Comparison of ENCODE assay signal across 14 cellular contexts in genomic region chr10:97090035-97090434, GRCh38.
DNase-seq lines count a peak whose midpoint lies in the region; ATAC-seq and TF ChIP-seq lines count a peak whose summit lies in the region.
"Had no signal": no experiment of that assay in that cellular context is flagged by ENCODE, and none has a peak within 500 bp of the region (broad histone marks: within the 10 kb centered on the region; RNA-seq: fewer than 3 reads in every experiment).

No MANE protein-coding gene starts in this region.

- peak overlapping the region; percentile 82 for H3K27ac ChIP-seq in WERI-Rb-1
- no peak overlapping the region for H3K27ac ChIP-seq in endodermal cell (ENCODE audit: low read depth, low read length)
- H3K27ac ChIP-seq in thyroid gland: no peak overlapping the region
- H3K27ac ChIP-seq: HL-60 had no signal

- no peaks in the 10 kb centered on the region for H3K27me3 Mint-ChIP-seq in endodermal cell (ENCODE audit: insufficient read depth)
- peaks cover 59 to 73% of the 10 kb centered on the region in 2 donors for H3K27me3 Mint-ChIP-seq in stimulated activated naive B cell treated with anti-CD40 and anti-IgM and Interleukin-4, amounts not matched to agents 10 μg/mL and 1 μg/mL and 100 μg/mL, for 72 hours

- H3K9me3 ChIP-seq in WERI-Rb-1 (ENCODE audit: severe bottlenecking) (no peaks in the 10 kb centered on the region), endodermal cell (ENCODE audit: control insufficient read depth, low read length) (no peaks in the 10 kb centered on the region), thyroid gland (no peaks in the 10 kb centered on the region)
- H3K9me3 ChIP-seq: Caco-2 had no signal

- intact Hi-C loops in thyroid gland (cut with DNase I): no loop called here

- H3K27me3 ChIP-seq in H7 (ENCODE audit: control insufficient read depth, insufficient read depth, low read length) (no peaks in the 10 kb centered on the region), WERI-Rb-1 (ENCODE audit: insufficient read depth, low read depth, severe bottlenecking) (no peaks in the 10 kb centered on the region), endodermal cell (ENCODE audit: control insufficient read depth, insufficient read depth, low read length, poor library complexity, severe bottlenecking) (no peaks in the 10 kb centered on the region), thyroid gland (no peaks in the 10 kb centered on the region)

- 65 to 71% methylated on average over 10 of the region's 10 CpGs for WGBS in endodermal cell (ENCODE audit: insufficient coverage in 1 of 2, insufficient read length in 1 of 2), 2 experiments
- 66 to 67% methylated on average over 10 of the region's 10 CpGs for WGBS in thyroid gland, 2 donors

- peaks cover 29% of the 10 kb centered on the region for H3K4me1 Mint-ChIP-seq in endodermal cell
- H3K4me1 Mint-ChIP-seq in stimulated activated naive B cell treated with anti-CD40 and anti-IgM and Interleukin-4, amounts not matched to agents 10 μg/mL and 1 μg/mL and 100 μg/mL, for 72 hours: peaks cover 3 to 5% of the 10 kb centered on the region in 2 donors

- no peak for TF ChIP-seq CTCF in WERI-Rb-1 (IDR thresholded peaks at IDR 0.05; ENCODE audit: low read depth, low read length)
- TF ChIP-seq CTCF in endodermal cell (conservative IDR thresholded peaks at IDR 0.05): no peak
- TF ChIP-seq CTCF in thyroid gland (IDR thresholded peaks at IDR 0.05): no peak

- H3K4me3 Mint-ChIP-seq in endodermal cell: no peak overlapping the region
- H3K4me3 Mint-ChIP-seq in stimulated activated naive B cell treated with anti-CD40 and anti-IgM and Interleukin-4, amounts not matched to agents 10 μg/mL and 1 μg/mL and 100 μg/mL, for 72 hours: no peak overlapping the region
- H3K4me3 Mint-ChIP-seq: CD14-positive monocyte; CD8-positive, alpha-beta T cell; H9 had no signal

- TF ChIP-seq POLR2A in thyroid gland (IDR thresholded peaks at IDR 0.05): no peak

- peak overlapping the region; percentile 80 for H3K27ac Mint-ChIP-seq in endodermal cell
- peak overlapping the region; percentile 14 for H3K27ac Mint-ChIP-seq in stimulated activated naive B cell treated with anti-CD40 and anti-IgM and Interleukin-4, amounts not matched to agents 10 μg/mL and 1 μg/mL and 100 μg/mL, for 72 hours
- H3K27ac Mint-ChIP-seq: CD8-positive, alpha-beta T cell had no signal

- no peak overlapping the region for H3K9ac ChIP-seq in endodermal cell (ENCODE audit: extremely low read depth, low read length, poor library complexity, severe bottlenecking)

- H3K4me3 ChIP-seq in H7 (ENCODE audit: insufficient read depth, low read depth, low read length): no peak overlapping the region
- no peak overlapping the region for H3K4me3 ChIP-seq in WERI-Rb-1 (ENCODE audit: low read depth, low read length)
- no peak overlapping the region for H3K4me3 ChIP-seq in endodermal cell (ENCODE audit: low read length)
- H3K4me3 ChIP-seq in thyroid gland (replicated peaks in 1 of 3): no peak overlapping the region

- H3K36me3 ChIP-seq in H7 (replicated peaks; ENCODE audit: control insufficient read depth, insufficient read depth, low read length) (no peaks in the 10 kb centered on the region), WERI-Rb-1 (no peaks in the 10 kb centered on the region), endodermal cell (ENCODE audit: control insufficient read depth, insufficient read depth, low read length) (no peaks in the 10 kb centered on the region), thyroid gland (no peaks in the 10 kb centered on the region)

- no peaks in the 10 kb centered on the region for H3K9me3 Mint-ChIP-seq in endodermal cell
- no peaks in the 10 kb centered on the region for H3K9me3 Mint-ChIP-seq in stimulated activated naive B cell treated with anti-CD40 and anti-IgM and Interleukin-4, amounts not matched to agents 10 μg/mL and 1 μg/mL and 100 μg/mL, for 72 hours
- H3K9me3 Mint-ChIP-seq: CD8-positive, alpha-beta T cell; H9 had no signal

- DNase-seq in H7 (peak; percentile 67), WERI-Rb-1 (peak; percentile 33), endodermal cell (peak; percentile 78), SW480 (ENCODE audit: low spot score) (no peak), thyroid gland (no peak), COLO668 (lab: John Stamatoyannopoulos, UW; ENCODE audit: unreplicated experiment) (no peak)
- DNase-seq in stimulated activated naive B cell treated with anti-CD40 and anti-IgM and Interleukin-4, amounts not matched to agents 10 μg/mL and 1 μg/mL and 100 μg/mL, for 72 hours: no peak
- DNase-seq: Caco-2; CD8-positive, alpha-beta T cell; DND-41; GDM1; H9 had no signal

- peaks cover 5% of the 10 kb centered on the region for H3K4me1 ChIP-seq in endodermal cell (ENCODE audit: control insufficient read depth, insufficient read depth, low read length)
- no peaks in the 10 kb centered on the region for H3K4me1 ChIP-seq in thyroid gland
- H3K4me1 ChIP-seq: Caco-2 had no signal

- H3K36me3 Mint-ChIP-seq in endodermal cell (ENCODE audit: low read depth): no peaks in the 10 kb centered on the region
- no peaks in the 10 kb centered on the region for H3K36me3 Mint-ChIP-seq in stimulated activated naive B cell treated with anti-CD40 and anti-IgM and Interleukin-4, amounts not matched to agents 10 μg/mL and 1 μg/mL and 100 μg/mL, for 72 hours
- H3K36me3 Mint-ChIP-seq: CD14-positive monocyte; CD8-positive, alpha-beta T cell had no signal

- ATAC-seq in stimulated activated naive B cell treated with anti-CD40 and anti-IgM and Interleukin-4, amounts not matched to agents 10 μg/mL and 1 μg/mL and 100 μg/mL, for 72 hours (replicated peaks): no peak
- ATAC-seq: CD8-positive, alpha-beta T cell had no signal

Comparison
In these comparisons a context has a peak if more than half of its experiments do, and no peak if none do; other contexts are left out.
1. DNase-seq: peak in H7 (single experiment), WERI-Rb-1 (single experiment) and endodermal cell (single experiment); none in stimulated activated naive B cell treated with anti-CD40 and anti-IgM and Interleukin-4, amounts not matched to agents 10 μg/mL and 1 μg/mL and 100 μg/mL, for 72 hours (single experiment), SW480 (single experiment), thyroid gland (0 of 2) and COLO668 (single experiment).